Comparison of ENCODE assay signal across 14 cellular contexts in genomic region chr6:12047304-12047703, GRCh38. TPM values are rescaled to one million over a fixed set of nuclear protein-coding genes. Genes with fewer than 3 reads are reported as not detected.
A peak's percentile ranks its signal among the peaks of the same experiment; 100 is the strongest.
DNase-seq lines count a peak whose midpoint lies in the region; ATAC-seq and TF ChIP-seq lines count a peak whose summit lies in the region.
"Had no signal": no experiment of that assay in that cellular context is flagged by ENCODE, and none has a peak within 500 bp of the region (broad histone marks: within the 10 kb centered on the region; RNA-seq: fewer than 3 reads in every experiment).

No MANE protein-coding gene starts in this region.

- intact Hi-C loops in posterior cingulate gyrus (cut with DNase I): no loop called here

- H3K27ac ChIP-seq in neuronal stem cell (replicated peaks; ENCODE audit: low read length): no peak overlapping the region
- H3K27ac ChIP-seq: pancreas, tibial nerve had no signal

- TF ChIP-seq CTCF in mesothelial cell of epicardium (IDR thresholded peaks at IDR 0.05; ENCODE audit: unreplicated experiment): no peak

- no peak overlapping the region for H2BK12ac ChIP-seq in neuronal stem cell (ENCODE audit: low read length)

- no peaks in the 10 kb centered on the region for H3K27me3 ChIP-seq in neuronal stem cell (ENCODE audit: control insufficient read depth in 3 of 3, insufficient read depth in 3 of 3, low read depth in 1 of 3, low read length in 3 of 3)
- H3K27me3 ChIP-seq: pancreas, tibial nerve had no signal

- no peaks in the 10 kb centered on the region for H3K36me3 ChIP-seq in neuronal stem cell (replicated peaks in 1 of 2; ENCODE audit: control insufficient read depth in 2 of 2, insufficient read depth in 2 of 2, low read length in 2 of 2)
- H3K36me3 ChIP-seq: pancreas, tibial nerve had no signal

- no peak overlapping the region for H2BK5ac ChIP-seq in neuronal stem cell (ENCODE audit: low read length)

- no peak overlapping the region for H3K4ac ChIP-seq in neuronal stem cell (ENCODE audit: low read length)

- no peaks in the 10 kb centered on the region for H3K4me1 ChIP-seq in neuronal stem cell (ENCODE audit: control insufficient read depth in 2 of 2, insufficient read depth in 1 of 2, low read depth in 1 of 2, low read length in 2 of 2)
- H3K4me1 ChIP-seq: pancreas had no signal

- no peak overlapping the region for H3K18ac ChIP-seq in neuronal stem cell (ENCODE audit: low read length)

- no peak for DNase-seq in T-helper 2 cell treated with Interferon-gamma antibody and Interleukin-4, amounts not matched to agents 5 μg/mL and 100 μg/mL, for 36 hours (ENCODE audit: low spot score)
- DNase-seq in T-helper 2 cell (no peak), T-helper 17 cell (no peak), neuronal stem cell (ENCODE audit: low spot score) (no peak), posterior cingulate gyrus (no peak), D341Med (ENCODE audit: low spot score) (no peak), mesothelial cell of epicardium (ENCODE audit: low spot score in 2 of 2, unreplicated experiment in 2 of 2) (no peak)
- DNase-seq: activated CD8-positive, alpha-beta memory T cell treated with anti-CD3 and anti-CD28 coated beads, Interleukin-2, amount 50 U/mL, for 4 hours; COR-L47; NCI-H1048; NCI-H2227 treated with DMSO at 0.1 percent for 48 hours; pancreas had no signal

- H3K23ac ChIP-seq in neuronal stem cell (ENCODE audit: low read depth, low read length, poor library complexity): peak overlapping the region; percentile 0

- H3K79me1 ChIP-seq in neuronal stem cell (ENCODE audit: low read depth, low read length): peaks cover 1% of the 10 kb centered on the region

- ATAC-seq in GM18907 (IDR thresholded peaks at IDR 0.05; ENCODE audit: unreplicated experiment) (peak; percentile 30), T-helper 17 cell (no peak)
- ATAC-seq: pancreas had no signal

- H3K9me3 ChIP-seq in T-helper 17 cell (ENCODE audit: control insufficient read depth, low read length, poor library complexity, severe bottlenecking) (no peaks in the 10 kb centered on the region), neuronal stem cell (replicated peaks in 1 of 2; ENCODE audit: control insufficient read depth in 2 of 2, insufficient read depth in 1 of 2, low read depth in 1 of 2, low read length in 2 of 2) (no peaks in the 10 kb centered on the region)
- H3K9me3 ChIP-seq: pancreas, tibial nerve had no signal

- H2BK120ac ChIP-seq in neuronal stem cell (ENCODE audit: low read depth, low read length): no peak overlapping the region

- peaks cover 52% of the 10 kb centered on the region for H3K4me1 Mint-ChIP-seq in T-helper 2 cell treated with Interferon-gamma antibody and Interleukin-4, amounts not matched to agents 5 μg/mL and 100 μg/mL, for 36 hours (ENCODE audit: low read depth)
- H3K4me1 Mint-ChIP-seq in T-helper 17 cell (peaks cover 45% of the 10 kb centered on the region), mesothelial cell of epicardium (peaks cover 15% of the 10 kb centered on the region)

- no peak overlapping the region for H3K4me2 ChIP-seq in neuronal stem cell (ENCODE audit: insufficient read depth, low read length, poor library complexity, severe bottlenecking)

- H3K4me3 ChIP-seq in neuronal stem cell (ENCODE audit: low read length in 2 of 2): no peak overlapping the region
- H3K4me3 ChIP-seq: pancreas, tibial nerve had no signal

- H3K27me3 Mint-ChIP-seq in T-helper 2 cell treated with Interferon-gamma antibody and Interleukin-4, amounts not matched to agents 5 μg/mL and 100 μg/mL, for 36 hours (ENCODE audit: low read depth): no peaks in the 10 kb centered on the region
- H3K27me3 Mint-ChIP-seq in T-helper 17 cell (no peaks in the 10 kb centered on the region), mesothelial cell of epicardium (ENCODE audit: low read depth) (no peaks in the 10 kb centered on the region)

- peak overlapping the region; percentile 4 for H3K27ac Mint-ChIP-seq in T-helper 2 cell treated with Interferon-gamma antibody and Interleukin-4, amounts not matched to agents 5 μg/mL and 100 μg/mL, for 36 hours
- peak overlapping the region; percentile 22 for H3K27ac Mint-ChIP-seq in T-helper 17 cell
- H3K27ac Mint-ChIP-seq in mesothelial cell of epicardium: no peak overlapping the region

- H3K9me3 Mint-ChIP-seq in T-helper 2 cell treated with Interferon-gamma antibody and Interleukin-4, amounts not matched to agents 5 μg/mL and 100 μg/mL, for 36 hours: no peaks in the 10 kb centered on the region
- H3K9me3 Mint-ChIP-seq in mesothelial cell of epicardium: no peaks in the 10 kb centered on the region

- H3K36me3 Mint-ChIP-seq in T-helper 2 cell treated with Interferon-gamma antibody and Interleukin-4, amounts not matched to agents 5 μg/mL and 100 μg/mL, for 36 hours (ENCODE audit: low read depth): peaks cover 19% of the 10 kb centered on the region
- H3K36me3 Mint-ChIP-seq in T-helper 17 cell (ENCODE audit: low read depth): peaks cover 2% of the 10 kb centered on the region
- no peaks in the 10 kb centered on the region for H3K36me3 Mint-ChIP-seq in mesothelial cell of epicardium

- H3K9ac ChIP-seq in neuronal stem cell (ENCODE audit: low read depth, low read length, poor library complexity): no peak overlapping the region

- no peak overlapping the region for H2AFZ ChIP-seq in neuronal stem cell (ENCODE audit: low read length)

- WGBS in neuronal stem cell (ENCODE audit: extremely low coverage in 2 of 2, insufficient read length in 2 of 2, insufficient replicate concordance in 1 of 2), 2 donors: no CpG with 5 or more reads among the region's 9 CpGs

- no peak overlapping the region for H2AK5ac ChIP-seq in neuronal stem cell (ENCODE audit: low read depth, low read length)

- no peak overlapping the region for H4K91ac ChIP-seq in neuronal stem cell (ENCODE audit: low read depth, low read length, poor library complexity)

- no peak overlapping the region for H2BK15ac ChIP-seq in neuronal stem cell (ENCODE audit: low read length)

- H4K8ac ChIP-seq in neuronal stem cell (ENCODE audit: low read depth, low read length): no peak overlapping the region

- H3K4me3 Mint-ChIP-seq in T-helper 2 cell treated with Interferon-gamma antibody and Interleukin-4, amounts not matched to agents 5 μg/mL and 100 μg/mL, for 36 hours: no peak overlapping the region
- H3K4me3 Mint-ChIP-seq in T-helper 17 cell (no peak overlapping the region), mesothelial cell of epicardium (no peak overlapping the region)

- no peak overlapping the region for H3K14ac ChIP-seq in neuronal stem cell (ENCODE audit: low read length)

RNA-seq across cellular contexts. Expression of gene HIVEP1, which starts 35.2 kb away (rescaled TPM):
- 10 to 100 TPM; 63.4 to 70.0 TPM for total RNA-seq in T-helper 17 cell
- 14.1 TPM for polyA plus RNA-seq in neuronal stem cell (2013, experiment 1 of 2)
- polyA plus RNA-seq in neuronal stem cell (2013, experiment 2 of 2): 12.9 TPM
- total RNA-seq in mesothelial cell of epicardium: 63.4 to 69.4 TPM (median 64.0 TPM) in 3 replicates
